Comparison of ENCODE assay signal across 11 cellular contexts in genomic region chr14:68309631-68310030, GRCh38.
DNase-seq lines count a peak whose midpoint lies in the region; ATAC-seq, FAIRE-seq and TF ChIP-seq lines count a peak whose summit lies in the region.
"Had no signal": no experiment of that assay in that cellular context is flagged by ENCODE, and none has a peak within 500 bp of the region (broad histone marks: within the 10 kb centered on the region; RNA-seq: fewer than 3 reads in every experiment).

No MANE protein-coding gene starts in this region.

- H3K9me3 ChIP-seq in GM12878 (replicated peaks; ENCODE audit: control insufficient read depth, insufficient read depth, low read length) (no peaks in the 10 kb centered on the region), pancreas (no peaks in the 10 kb centered on the region), Peyer's patch (no peaks in the 10 kb centered on the region)

- H3K9ac ChIP-seq in GM12878 (ENCODE audit: control insufficient read depth, insufficient read depth, low read length) = no peak overlapping the region

- H2AFZ ChIP-seq in GM12878 (ENCODE audit: control insufficient read depth, low read depth, low read length) = no peak overlapping the region

- H3K27me3 ChIP-seq in GM12878 (replicated peaks in 1 of 2; ENCODE audit: control insufficient read depth in 2 of 2, insufficient read depth in 2 of 2, low read length in 1 of 2) (no peaks in the 10 kb centered on the region), pancreas (no peaks in the 10 kb centered on the region), Peyer's patch (no peaks in the 10 kb centered on the region)

- POLR2A ChIA-PET in GM12878 (lab: Charles Lee) = interaction anchor here (0.7 to 7.8 kb wide), 6 partner anchors 8 to 94 kb away, joined by 3 to 141 read pairs (median 12); no protein-coding TSS in a partner anchor

- intact Hi-C loops in GM12878 (cut with micrococcal nuclease; ENCODE audit: unreplicated experiment) (loop anchor here (5.0 kb wide), 1 partner anchor 42 kb away; no protein-coding TSS in a partner anchor), pancreas (cut with DNase I) (no loop called here)

- no peaks in the 10 kb centered on the region; the same call in 1 of the 2 replicates for H3K79me2 ChIP-seq in GM12878 (ENCODE audit: control insufficient read depth, insufficient read depth, low read length)

- H4K20me1 ChIP-seq in GM12878 (ENCODE audit: control insufficient read depth, insufficient read depth) = no peaks in the 10 kb centered on the region

- H3K36me3 ChIP-seq in GM12878 (ENCODE audit: control insufficient read depth in 2 of 2, insufficient read depth in 2 of 2, low read length in 1 of 2) (no peaks in the 10 kb centered on the region), pancreas (no peaks in the 10 kb centered on the region), Peyer's patch (no peaks in the 10 kb centered on the region)

- BruUV-seq in GM12878 (replicated peaks; lab: Mats Ljungman, UMichigan) = no TSS peak

- ATAC-seq in GM12878 = no peak
- ATAC-seq in pancreas = no peak
- ATAC-seq: activated CD4-positive, alpha-beta T cell treated with anti-CD3 and anti-CD28 coated beads for 36 hours had no signal

- FAIRE-seq in GM12878 (lab: Jason Lieb, UNC) = no peak
- no peak for FAIRE-seq in pancreas (lab: Jason Lieb, UNC)
- FAIRE-seq in GM12892 (lab: Jason Lieb, UNC) = no peak

- SMC1A ChIA-PET in GM12878 (lab: Charles Lee; ENCODE audit: uncharacterized antibody, unreplicated experiment) = interaction anchor here (1.2 to 7.9 kb wide), 20 partner anchors 9 to 510 kb away, joined by 4 to 321 read pairs (median 24); no protein-coding TSS in a partner anchor

- TF ChIP-seq POLR2A in GM12878 (IDR thresholded peaks at IDR 0.05; ENCODE audit: low read depth, low read length) (no peak), GM12892 (IDR thresholded peaks at IDR 0.05; ENCODE audit: low read depth, low read length) (no peak), Peyer's patch (IDR thresholded peaks at IDR 0.05) (no peak)

- H3K4me3 ChIP-seq in GM12878 (no peak overlapping the region), pancreas (no peak overlapping the region), Peyer's patch (no peak overlapping the region)
- H3K4me3 ChIP-seq: lung had no signal

- no peak overlapping the region for H3K4me2 ChIP-seq in GM12878 (ENCODE audit: control insufficient read depth, insufficient read depth)

- DNase-seq in CD1c-positive myeloid dendritic cell (ENCODE audit: extremely low spot score) (peak; percentile 61), KBM-7 (peak; percentile 25), GM12878 (ENCODE audit: low read depth, low spot score) (no peak), pancreas (no peak), GM12892 (ENCODE audit: insufficient read length) (no peak), Peyer's patch (no peak)
- DNase-seq in central memory CD4-positive, alpha-beta T cell = no peak
- DNase-seq: activated CD4-positive, alpha-beta T cell treated with anti-CD3 and anti-CD28 coated beads for 36 hours; NCI-H774; stimulated activated CD4-positive, alpha-beta T cell treated with anti-CD3 and anti-CD28 coated beads, Interleukin-4, amount 100 ng/mL, for 1 hour had no signal

- TF ChIP-seq RAD21 in GM12878 (IDR thresholded peaks at IDR 0.05; ENCODE audit: insufficient read depth, low read depth, low read length) = no peak

- no peak for TF ChIP-seq CTCF in GM12878 (IDR thresholded peaks at IDR 0.05 in 2 of 3, conservative IDR thresholded peaks at IDR 0.05 in 1 of 3; ENCODE audit: control insufficient read depth in 2 of 3, extremely low read depth in 1 of 3, insufficient read depth in 1 of 3, low read depth in 3 of 3, low read length in 3 of 3)
- no peak for TF ChIP-seq CTCF in pancreas (IDR thresholded peaks at IDR 0.05)
- no peak for TF ChIP-seq CTCF in Peyer's patch (IDR thresholded peaks at IDR 0.05)

- TF ChIP-seq EP300 in GM12878 (IDR thresholded peaks at IDR 0.05; ENCODE audit: borderline replicate concordance in 1 of 2, control insufficient read depth in 1 of 2, low read depth in 2 of 2, low read length in 2 of 2) = no peak

- CTCF ChIA-PET in GM12878 (lab: Yijun Ruan, JAX) = interaction anchor here (1.2 to 5.7 kb wide), 7 partner anchors 18 to 98 kb away, joined by 3 to 73 read pairs (median 7); no protein-coding TSS in a partner anchor

- H3K27ac ChIP-seq in GM12878 (ENCODE audit: control insufficient read depth, insufficient read depth) = peak overlapping the region; percentile 59; the same call in 1 of the 2 replicates
- H3K27ac ChIP-seq in pancreas = peak overlapping the region in 3 of 4 donors; percentile 24 to 86 (median 86)
- no peak overlapping the region for H3K27ac ChIP-seq in Peyer's patch

- RAD21 ChIA-PET in GM12878 (lab: Charles Lee; ENCODE audit: unreplicated experiment) = interaction anchor here (0.9 to 13.1 kb wide), 13 partner anchors 8 to 480 kb away, joined by 3 to 343 read pairs (median 8); no protein-coding TSS in a partner anchor

- H3K4me1 ChIP-seq in GM12878 (ENCODE audit: control insufficient read depth, insufficient read depth, low read length) (peaks cover 67% of the 10 kb centered on the region), pancreas (peaks cover 23 to 64% (median 50%) of the 10 kb centered on the region in 3 donors), Peyer's patch (peaks cover 0 to 13% (median 3%) of the 10 kb centered on the region in 4 donors)

- 77% methylated on average over 2 of the region's 2 CpGs for WGBS in GM12878 (ENCODE audit: insufficient coverage, insufficient replicate concordance, low lambda C conversion rate, missing lambda C conversion rate)
- WGBS in pancreas, 2 donors = 69 to 70% methylated on average over 2 of the region's 2 CpGs

- in situ Hi-C loops in KBM-7 (cut with MboI; ENCODE audit: low pct_unique_long_range_greater_than_20kb, low sequenced_read_pairs) = no loop called here
- in situ Hi-C loops in GM12878 (cut with MboI) = no loop called here

TF ChIP-seq in GM12878, 131 proteins besides CTCF, POLR2A, EP300 and RAD21:
- 0 out of 2 replicates have a peak, but pooled peaks have one; percentile 2 for TF ChIP-seq SPI1 (IDR thresholded peaks at IDR 0.05; ENCODE audit: borderline replicate concordance, insufficient read depth, low read depth, low read length)
- TF ChIP-seq IKZF1 (conservative IDR thresholded peaks at IDR 0.05) = 0 out of 2 replicates have a peak, but pooled peaks have one; percentile 1
- no peak for TF ChIP-seq SMC3 (IDR thresholded peaks at IDR 0.05; ENCODE audit: borderline replicate concordance, low read length)

Comparison
In these comparisons a context has a peak if more than half of its experiments do, and no peak if none do; other contexts are left out.
1. DNase-seq: peak in CD1c-positive myeloid dendritic cell (single experiment) and KBM-7 (single experiment); none in GM12878 (single experiment), pancreas (0 of 6), central memory CD4-positive, alpha-beta T cell (single experiment), GM12892 (single experiment) and Peyer's patch (0 of 3).
2. H3K27ac ChIP-seq: peak in GM12878 (single experiment) and pancreas (3 of 4); none in Peyer's patch (0 of 4).